Comparison of ENCODE assay signal across 10 cellular contexts in genomic region chr2:227228061-227228667, GRCh38.
DNase-seq lines count a peak whose midpoint lies in the region; ATAC-seq, FAIRE-seq and TF ChIP-seq lines count a peak whose summit lies in the region.
"Had no signal": no experiment of that assay in that cellular context is flagged by ENCODE, and none has a peak within 500 bp of the region (broad histone marks: within the 10 kb centered on the region; RNA-seq: fewer than 3 reads in every experiment).

No MANE protein-coding gene starts in this region.

- no peaks in the 10 kb centered on the region for H3K36me3 ChIP-seq in mammary epithelial cell (ENCODE audit: insufficient read depth, low read length)
- no peaks in the 10 kb centered on the region for H3K36me3 ChIP-seq in left lung
- H3K36me3 ChIP-seq: WERI-Rb-1 had no signal

- dilution Hi-C loops in mammary epithelial cell (cut with HindIII; ENCODE audit: low sequenced_read_pairs) = no loop called here

- TF ChIP-seq CTCF in mammary epithelial cell (conservative IDR thresholded peaks at IDR 0.05 in 1 of 2, IDR thresholded peaks at IDR 0.05 in 1 of 2; ENCODE audit: extremely low read depth in 1 of 2, insufficient read depth in 1 of 2, low read depth in 1 of 2, low read length in 2 of 2) (no peak), left lung (IDR thresholded peaks at IDR 0.05) (no peak)

- in situ Hi-C loops in mammary epithelial cell (cut with MboI; ENCODE audit: low sequenced_read_pairs in 2 of 2) = no loop called here

- FAIRE-seq in H54 (lab: Jason Lieb, UNC) = no peak

- H3K4me1 ChIP-seq in mammary epithelial cell (ENCODE audit: insufficient read depth, low read length) (peaks cover 11% of the 10 kb centered on the region), left lung (no peaks in the 10 kb centered on the region)

- no peaks in the 10 kb centered on the region for H3K79me2 ChIP-seq in mammary epithelial cell (ENCODE audit: insufficient read depth, low read length)

- no peak overlapping the region for H3K9ac ChIP-seq in mammary epithelial cell (ENCODE audit: insufficient read depth, low read length)

- DNase-seq in NCI-H2171 treated with DMSO at 0.1 percent for 48 hours (lab: John Stamatoyannopoulos, UW) = peak; percentile 15
- no peak for DNase-seq in NCI-H2171 (lab: John Stamatoyannopoulos, UW)
- peak; percentile 59 for DNase-seq in mammary epithelial cell
- DNase-seq in left lung = peak; percentile 34 to 66
- no peak for DNase-seq in activated effector memory CD4-positive, alpha-beta T cell treated with anti-CD3 and anti-CD28 coated beads, Interleukin-2, amount 50 U/mL, for 16 hours
- no peak for DNase-seq in H54 (ENCODE audit: insufficient read length, low spot score)
- DNase-seq: NCI-H2227 treated with DMSO at 0.1 percent for 48 hours, WERI-Rb-1 had no signal

- H3K27me3 ChIP-seq in mammary epithelial cell (ENCODE audit: insufficient read depth, low read length) (no peaks in the 10 kb centered on the region), left lung (no peaks in the 10 kb centered on the region)

- CTCF ChIA-PET in mammary epithelial cell (lab: Charles Lee; ENCODE audit: low non-redundant PET) = no interaction called here

- peak overlapping the region; percentile 65 for H3K4me2 ChIP-seq in mammary epithelial cell (ENCODE audit: insufficient read depth, low read depth, low read length)

- no peaks in the 10 kb centered on the region for H4K20me1 ChIP-seq in mammary epithelial cell (ENCODE audit: insufficient read depth, low read length)

- intact Hi-C loops in mammary epithelial cell (cut with micrococcal nuclease) = loop anchor here (10.0 kb wide), 1 partner anchor 1563 kb away; no protein-coding TSS in a partner anchor
- intact Hi-C loops in left lung (cut with DNase I) = no loop called here

- H3K27ac ChIP-seq in mammary epithelial cell (ENCODE audit: insufficient read depth, low read depth, low read length) = no peak overlapping the region
- no peak overlapping the region for H3K27ac ChIP-seq in left lung
- H3K27ac ChIP-seq: WERI-Rb-1 had no signal

- TF ChIP-seq POLR2A in H54 (IDR thresholded peaks at IDR 0.05; ENCODE audit: low read depth, low read length) = no peak

- H2AFZ ChIP-seq in mammary epithelial cell (ENCODE audit: low read depth, low read length) = peak overlapping the region; percentile 70

- no TSS peak for BruUV-seq in mammary epithelial cell (replicated peaks; lab: Mats Ljungman, UMichigan)

- H3K4me3 ChIP-seq in mammary epithelial cell (replicated peaks in 1 of 3; ENCODE audit: insufficient read depth in 1 of 3, low read depth in 2 of 3, low read length in 3 of 3) = peak overlapping the region in 1 of 3 experiments; percentile 22
- no peak overlapping the region for H3K4me3 ChIP-seq in left lung

- ATAC-seq in left lung = peak; percentile 79
- no peak for ATAC-seq in GM21717 (IDR thresholded peaks at IDR 0.05; ENCODE audit: unreplicated experiment)
- no peak for ATAC-seq in GM21526 (IDR thresholded peaks at IDR 0.05; ENCODE audit: low FRiP score, unreplicated experiment)

- WGBS in mammary epithelial cell (ENCODE audit: low coverage, missing lambda C conversion rate) = 10% methylated on average over 12 of the region's 14 CpGs

- H3K9me3 ChIP-seq in mammary epithelial cell (replicated peaks; ENCODE audit: insufficient read depth, low read length) (no peaks in the 10 kb centered on the region), left lung (no peaks in the 10 kb centered on the region)

Comparison
In these comparisons a context has a peak if more than half of its experiments do, and no peak if none do; other contexts are left out.
1. DNase-seq: peak in NCI-H2171 treated with DMSO at 0.1 percent for 48 hours (single experiment), mammary epithelial cell (single experiment) and left lung (2 of 2); none in NCI-H2171 (single experiment), activated effector memory CD4-positive, alpha-beta T cell treated with anti-CD3 and anti-CD28 coated beads, Interleukin-2, amount 50 U/mL, for 16 hours (single experiment) and H54 (single experiment).